In the genomic region with DNA sequence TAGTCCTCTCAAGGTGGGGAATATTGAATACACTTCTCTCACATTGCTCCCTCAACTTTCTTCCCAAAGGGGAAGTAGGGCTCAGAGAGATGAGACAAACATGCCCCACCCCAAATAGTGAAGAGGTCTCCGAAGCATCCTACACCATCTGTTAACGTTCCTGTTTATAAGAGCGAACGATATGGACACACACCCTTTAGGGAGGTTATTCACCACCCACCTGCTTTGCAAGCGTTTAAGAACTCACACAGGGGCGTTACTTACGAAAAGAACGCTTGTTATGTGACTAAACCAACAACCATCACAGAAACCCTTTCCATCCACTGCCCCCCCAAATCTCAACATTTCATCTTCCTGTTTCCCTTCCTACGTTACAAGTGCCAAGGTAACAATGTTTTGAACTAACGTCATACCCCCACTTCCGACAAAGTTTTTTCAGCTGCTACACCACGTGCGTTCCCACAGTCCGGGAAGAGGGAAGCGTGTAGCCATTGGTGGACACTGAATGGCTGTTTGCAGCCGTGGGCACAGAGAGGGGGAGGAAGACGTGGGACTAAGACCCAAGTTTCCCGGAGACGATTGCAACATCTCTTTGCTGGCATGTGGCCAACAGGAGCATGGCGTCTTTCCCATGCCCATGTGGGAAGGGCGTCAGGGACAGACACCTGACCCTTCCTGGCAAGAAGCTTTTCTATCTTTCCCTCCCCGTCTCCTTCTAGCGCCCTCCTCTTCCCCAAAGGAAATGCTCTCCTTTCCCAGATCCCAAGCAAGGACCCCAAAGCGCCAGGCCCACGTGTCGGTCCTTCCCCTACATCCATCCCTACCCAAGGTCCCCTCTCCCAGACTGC, we compare ENCODE assay signal across 8 cellular contexts. TPM values are rescaled to one million over a fixed set of nuclear protein-coding genes. Genes with fewer than 3 reads are reported as not detected.
DNase-seq lines count a peak whose midpoint lies in the region; ATAC-seq and TF ChIP-seq lines count a peak whose summit lies in the region.

No MANE protein-coding gene starts in this region.

- no peaks in the 10 kb centered on the region for H3K36me3 ChIP-seq in lung (ENCODE audit: control insufficient read depth in 2 of 2, insufficient read depth in 2 of 2, low read length in 2 of 2)

- H3K4me3 ChIP-seq in lung = peak overlapping the region; percentile 88

- DNase-seq in GM04503 (ENCODE audit: low read depth) = peak; percentile 87
- DNase-seq in NCI-H510A treated with DMSO at 0.1 percent for 48 hours (lab: John Stamatoyannopoulos, UW) = peak; percentile 94
- DNase-seq in activated CD4-positive, alpha-beta T cell treated with anti-CD3 and anti-CD28 coated beads, Interleukin-2, amount 50 U/mL, for 4 hours = peak; percentile 20 to 25
- peak; percentile 50 for DNase-seq in effector CD8-positive, alpha-beta T cell (lab: John Stamatoyannopoulos, UW)
- DNase-seq in lung (ENCODE audit: low spot score) = peak; percentile 94
- peak; percentile 41 for DNase-seq in stimulated activated CD8-positive, alpha-beta memory T cell treated with anti-CD3 and anti-CD28 coated beads, Interleukin-12 subunit alpha, Interleukin-12 subunit beta, amount 100 ng/mL, for 1 hour (ENCODE audit: low read depth)

- peaks cover 5 to 13% of the 10 kb centered on the region in 2 donors for H3K4me1 ChIP-seq in lung (ENCODE audit: control insufficient read depth in 2 of 2, insufficient read depth in 2 of 2, low read length in 2 of 2)

- peak; percentile 17 for ATAC-seq in HG02763 (IDR thresholded peaks at IDR 0.05; ENCODE audit: unreplicated experiment)
- ATAC-seq in lung (ENCODE audit: insufficient read depth, low FRiP score) = peak; percentile 90
- no peak for ATAC-seq in GM21367 (IDR thresholded peaks at IDR 0.05; ENCODE audit: unreplicated experiment)

- no peaks in the 10 kb centered on the region for H3K9me3 ChIP-seq in lung (ENCODE audit: control insufficient read depth in 2 of 2, insufficient read depth in 1 of 2, low read length in 1 of 2)

- WGBS in lung, 2 donors = 1% methylated on average over 26 of the region's 26 CpGs

- no peaks in the 10 kb centered on the region for H3K27me3 ChIP-seq in lung (ENCODE audit: control insufficient read depth, insufficient read depth)

- peak overlapping the region; percentile 98 to 99 for H3K27ac ChIP-seq in lung (ENCODE audit: low read depth in 1 of 2, low read length in 1 of 2)

- no peak for TF ChIP-seq CTCF in lung (IDR thresholded peaks at IDR 0.05; ENCODE audit: control extremely low read depth, extremely low read depth)

RNA-seq across cellular contexts. Expression of a gene that starts 1.2 kb away (rescaled TPM):
- total RNA-seq in lung = 100 to 1,000 TPM; 134 to 299 TPM
- polyA plus RNA-seq in lung = 100 to 1,000 TPM; 228 to 276 TPM

RNA-seq across cellular contexts. Expression of a gene that starts 48.0 kb away (rescaled TPM):
- total RNA-seq in lung = 1 to 10 TPM in 1 of 2 donors, under 1 TPM in 1; 0.77 to 1.0 TPM
- 1 to 10 TPM in 1 of 2 donors, under 1 TPM in 1; 0.67 to 1.3 TPM for polyA plus RNA-seq in lung

Comparison
In these comparisons a context has a peak if more than half of its experiments do, and no peak if none do; other contexts are left out.
1. DNase-seq: peak in every context shown above with its lines; median percentile 94 in NCI-H510A treated with DMSO at 0.1 percent for 48 hours; 94 in lung; 87 in GM04503; 50 in effector CD8-positive, alpha-beta T cell; 41 in stimulated activated CD8-positive, alpha-beta memory T cell treated with anti-CD3 and anti-CD28 coated beads, Interleukin-12 subunit alpha, Interleukin-12 subunit beta, amount 100 ng/mL, for 1 hour; 22 in activated CD4-positive, alpha-beta T cell treated with anti-CD3 and anti-CD28 coated beads, Interleukin-2, amount 50 U/mL, for 4 hours.